ENCODE assay signal across 1 cellular context in the genomic region with DNA sequence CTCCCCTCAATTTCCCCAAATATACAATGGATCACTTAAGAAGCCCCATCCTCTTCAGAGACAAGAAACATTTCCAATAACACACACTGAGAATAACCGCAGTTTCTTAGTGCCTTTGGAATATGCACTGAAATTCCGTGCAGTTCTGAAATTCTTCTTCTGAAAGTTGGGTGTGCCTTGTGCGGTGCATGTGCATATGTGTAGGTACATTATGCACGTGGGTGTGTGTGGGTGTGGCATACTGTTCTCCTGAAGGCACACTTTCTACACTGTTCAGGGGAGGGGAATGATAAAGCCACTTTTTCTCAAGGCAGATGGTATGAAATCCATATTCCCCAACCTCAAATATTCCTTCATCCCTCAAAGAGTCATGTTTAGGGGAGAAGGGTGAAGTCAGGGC.
TF ChIP-seq lines count a peak whose summit lies in the region.

No MANE protein-coding gene starts in this region.

TF ChIP-seq in WTC11, 78 proteins besides CTCF, POLR2A, EP300 and RAD21 (continued from another document):
- TF ChIP-seq, protein P1, sequence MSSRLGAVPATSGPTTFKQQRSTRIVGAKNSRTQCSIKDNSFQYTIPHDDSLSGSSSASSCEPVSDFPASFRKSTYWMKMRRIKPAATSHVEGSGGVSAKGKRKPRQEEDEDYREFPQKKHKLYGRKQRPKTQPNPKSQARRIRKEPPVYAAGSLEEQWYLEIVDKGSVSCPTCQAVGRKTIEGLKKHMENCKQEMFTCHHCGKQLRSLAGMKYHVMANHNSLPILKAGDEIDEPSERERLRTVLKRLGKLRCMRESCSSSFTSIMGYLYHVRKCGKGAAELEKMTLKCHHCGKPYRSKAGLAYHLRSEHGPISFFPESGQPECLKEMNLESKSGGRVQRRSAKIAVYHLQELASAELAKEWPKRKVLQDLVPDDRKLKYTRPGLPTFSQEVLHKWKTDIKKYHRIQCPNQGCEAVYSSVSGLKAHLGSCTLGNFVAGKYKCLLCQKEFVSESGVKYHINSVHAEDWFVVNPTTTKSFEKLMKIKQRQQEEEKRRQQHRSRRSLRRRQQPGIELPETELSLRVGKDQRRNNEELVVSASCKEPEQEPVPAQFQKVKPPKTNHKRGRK (CRISPR knock-in tag; IDR thresholded peaks at IDR 0.05; ENCODE audit: borderline replicate concordance): no peak
- TF ChIP-seq NFE2L1 (CRISPR knock-in tag; IDR thresholded peaks at IDR 0.05): no peak
- TF ChIP-seq GTF2I (CRISPR knock-in tag; conservative IDR thresholded peaks at IDR 0.05): no peak
